ENCODE assay signal across 12 cellular contexts in the genomic region with DNA sequence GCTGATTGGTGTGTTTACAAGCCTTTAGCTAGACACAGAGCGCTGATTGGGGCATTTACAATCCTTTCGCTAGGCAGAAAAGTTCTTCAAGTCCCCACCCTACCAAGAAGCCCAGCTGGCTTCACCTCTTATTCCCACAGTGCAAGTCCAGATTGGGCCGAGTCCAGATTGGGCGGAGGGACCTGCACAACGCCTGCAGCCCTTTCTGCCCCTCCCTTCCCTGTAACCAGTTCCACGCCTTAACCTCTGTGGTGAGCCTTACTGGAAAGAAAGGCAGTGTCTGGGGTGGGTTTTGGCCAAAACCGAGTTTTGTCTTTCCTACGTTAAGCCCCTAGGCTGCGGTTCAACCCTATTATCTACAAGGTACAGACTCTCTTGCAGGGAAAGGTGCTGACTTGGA.
DNase-seq lines count a peak whose midpoint lies in the region; ATAC-seq and TF ChIP-seq lines count a peak whose summit lies in the region.
"Had no signal": no experiment of that assay in that cellular context is flagged by ENCODE, and none has a peak within 500 bp of the region (broad histone marks: within the 10 kb centered on the region; RNA-seq: fewer than 3 reads in every experiment).

No MANE protein-coding gene starts in this region.

- TF ChIP-seq POLR2A in erythroblast (IDR thresholded peaks at IDR 0.05; ENCODE audit: low read length), result no peak

- TF ChIP-seq CTCF in heart right ventricle (IDR thresholded peaks at IDR 0.05), result no peak

- WGBS in heart right ventricle, 2 donors, result 76 to 94% methylated on average over 9 of the region's 9 CpGs

- H3K27ac ChIP-seq in heart right ventricle, result peak overlapping the region in 4 of 10 donors; percentile 10 to 53 (median 34)
- peak overlapping the region in 4 of 11 experiments; percentile 14 to 38 (median 24); a peak in 4 of 22 replicates for H3K27ac ChIP-seq in BLaER1 treated with 17β-estradiol and CSF1 and Interleukin-3, amounts not matched to agents 10 nM and 100 nM
- peak overlapping the region; percentile 36 for H3K27ac ChIP-seq in caudate nucleus (ENCODE audit: low read depth, low read length)
- H3K27ac ChIP-seq: C4-2B had no signal

- ATAC-seq in heart right ventricle (peak in 4 of 8 donors; percentile 38 to 56 (median 44)), Right ventricle myocardium inferior (no peak), left ventricle myocardium superior (peak; percentile 39), GM19397 (IDR thresholded peaks at IDR 0.05; ENCODE audit: unreplicated experiment) (no peak)
- ATAC-seq: HepG2 had no signal

- no peaks in the 10 kb centered on the region for H4K20me1 ChIP-seq in BLaER1 treated with 17β-estradiol and CSF1 and Interleukin-3, amounts not matched to agents 10 nM and 100 nM

- no peaks in the 10 kb centered on the region for H3K36me3 ChIP-seq in heart right ventricle
- H3K36me3 ChIP-seq in BLaER1 treated with 17β-estradiol and CSF1 and Interleukin-3, amounts not matched to agents 10 nM and 100 nM, result no peaks in the 10 kb centered on the region

- H3K4me3 ChIP-seq in heart right ventricle, result no peak overlapping the region
- peak overlapping the region in 1 of 10 experiments; percentile 17; a peak in 2 of 20 replicates for H3K4me3 ChIP-seq in BLaER1 treated with 17β-estradiol and CSF1 and Interleukin-3, amounts not matched to agents 10 nM and 100 nM

- H3K4me2 ChIP-seq in BLaER1 treated with 17β-estradiol and CSF1 and Interleukin-3, amounts not matched to agents 10 nM and 100 nM, result peak overlapping the region in 8 of 11 experiments; percentile 20 to 65 (median 50); a peak in 10 of 22 replicates

- DNase-seq in heart right ventricle, result peak; percentile 35 to 48
- no peak for DNase-seq in Right ventricle myocardium inferior (ENCODE audit: missing footprints)
- DNase-seq in caudate nucleus (lab: John Stamatoyannopoulos, UW), result no peak
- peak; percentile 38 for DNase-seq in left ventricle myocardium superior
- DNase-seq in erythroblast (lab: John Stamatoyannopoulos, UW), result no peak
- DNase-seq: Caco-2; CD4-positive, alpha-beta T cell; H9 had no signal

- no peaks in the 10 kb centered on the region for H3K27me3 ChIP-seq in heart right ventricle
- H3K27me3 ChIP-seq in BLaER1 treated with 17β-estradiol and CSF1 and Interleukin-3, amounts not matched to agents 10 nM and 100 nM, result no peaks in the 10 kb centered on the region

- H3K9ac ChIP-seq in BLaER1 treated with 17β-estradiol and CSF1 and Interleukin-3, amounts not matched to agents 10 nM and 100 nM, result no peak overlapping the region

- peaks cover 0 to 31% (median 13%) of the 10 kb centered on the region in 11 donors for H3K9me3 ChIP-seq in heart right ventricle
- H3K9me3 ChIP-seq in BLaER1 treated with 17β-estradiol and CSF1 and Interleukin-3, amounts not matched to agents 10 nM and 100 nM (replicated peaks in 1 of 11), result peaks cover 30 to 40% (median 37%) of the 10 kb centered on the region in 11 experiments

- H3K4me1 ChIP-seq in heart right ventricle, result peaks cover 3 to 33% (median 22%) of the 10 kb centered on the region in 9 donors
- H3K4me1 ChIP-seq in BLaER1 treated with 17β-estradiol and CSF1 and Interleukin-3, amounts not matched to agents 10 nM and 100 nM, result peaks cover 12 to 72% (median 38%) of the 10 kb centered on the region in 10 experiments
- H3K4me1 ChIP-seq: Caco-2 had no signal

- intact Hi-C loops in heart right ventricle (cut with DNase I), result no loop called here
- intact Hi-C loops in Right ventricle myocardium inferior (cut with DNase I), result no loop called here
- intact Hi-C loops in left ventricle myocardium superior (cut with micrococcal nuclease), result no loop called here

Comparison
In these comparisons a context has a peak if more than half of its experiments do, and no peak if none do; other contexts are left out.
1. DNase-seq: peak in heart right ventricle (2 of 2) and left ventricle myocardium superior (single experiment); none in Right ventricle myocardium inferior (single experiment), caudate nucleus (0 of 61) and erythroblast (0 of 2).